Comparison of ENCODE assay signal across 26 cellular contexts in genomic region chr3:182233957-182234356, GRCh38.
"Had no signal": no experiment of that assay in that cellular context is flagged by ENCODE, and none has a peak within 500 bp of the region (broad histone marks: within the 10 kb centered on the region; RNA-seq: fewer than 3 reads in every experiment).

No MANE protein-coding gene starts in this region.

- H3K9me2 ChIP-seq: SK-N-SH had no signal

- DNase-seq: activated B cell treated with CpG ODN at 0.5 μM for 24 hours; activated CD4-positive, alpha-beta memory T cell treated with anti-CD3 and anti-CD28 coated beads, Interleukin-2, amount 10 ng/mL, durations not matched to agents 7 days and 5 days; activated CD4-positive, alpha-beta T cell treated with anti-CD3 and anti-CD28 coated beads for 1 hour; activated CD4-positive, alpha-beta T cell treated with anti-CD3 and anti-CD28 coated beads for 48 hours; activated CD8-positive, alpha-beta memory T cell treated with anti-CD3 and anti-CD28 coated beads for 24 hours; activated CD8-positive, alpha-beta memory T cell treated with anti-CD3 and anti-CD28 coated beads, Interleukin-2, amount 10 ng/mL, durations not matched to agents 7 days and 5 days; activated CD8-positive, alpha-beta memory T cell treated with anti-CD3 and anti-CD28 coated beads, Interleukin-2, amount 50 U/mL, for 48 hours; activated effector memory CD4-positive, alpha-beta T cell treated with anti-CD3 and anti-CD28 coated beads, Interleukin-2, amount 50 U/mL, for 16 hours; activated naive CD4-positive, alpha-beta T cell treated with Interleukin-2 at 50 U/mL for 16 hours; activated naive CD8-positive, alpha-beta T cell treated with anti-CD3 and anti-CD28 coated beads, Interleukin-2, amount 10 ng/mL, durations not matched to agents 7 days and 5 days; activated T-cell treated with anti-CD3 and anti-CD28 coated beads, Interleukin-2, amount 50 U/mL, for 48 hours; amygdala; NCI-H1105; NCI-H1417 treated with DMSO at 0.1 percent for 48 hours; NCI-H1694 treated with DMSO at 0.1 percent for 48 hours; NCI-H2029; NCI-H510A; NCI-H526; NCI-H748 treated with DMSO at 0.1 percent for 48 hours; OCI-M1; Peyer's patch; RPMI8226; SHP77 treated with DMSO at 0.1 percent for 48 hours; SK-N-SH had no signal

- H3K9ac ChIP-seq: SK-N-SH had no signal

- H3K4me2 ChIP-seq: SK-N-SH had no signal

- H3K4me1 ChIP-seq: ascending aorta, Peyer's patch, SJSA1 had no signal

- H3K27ac ChIP-seq: ascending aorta, Peyer's patch, SJSA1 had no signal

- H3K27me3 ChIP-seq: ascending aorta, Peyer's patch, SJSA1 had no signal

- H3K4me3 ChIP-seq: ascending aorta, Peyer's patch, SJSA1 had no signal

- H3K9me3 ChIP-seq: ascending aorta, Peyer's patch, SJSA1, SK-N-SH had no signal

- H3K36me3 ChIP-seq: ascending aorta, Peyer's patch, SJSA1 had no signal
